ENCODE assay signal across 16 cellular contexts in the genomic region with DNA sequence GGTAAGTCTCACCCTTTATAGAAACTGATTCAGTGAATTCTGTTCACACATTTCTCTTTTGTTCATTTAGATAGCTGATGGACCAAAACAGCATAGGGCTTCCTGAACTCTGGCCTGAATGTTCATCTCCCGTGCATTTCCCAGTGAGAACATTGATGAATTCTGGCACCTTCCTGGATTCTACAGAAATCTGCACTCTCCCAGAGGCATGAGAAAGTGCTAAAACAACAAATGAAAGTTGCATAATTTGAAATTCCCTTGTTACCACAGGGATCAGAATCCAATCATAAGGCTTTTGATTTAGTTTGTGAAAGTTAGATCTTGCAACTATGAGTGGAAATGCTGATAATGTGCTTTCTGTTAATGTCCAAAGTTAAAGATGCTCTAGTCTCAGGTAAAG. TPM values are rescaled to one million over a fixed set of nuclear protein-coding genes. Genes with fewer than 3 reads are reported as not detected.
DNase-seq lines count a peak whose midpoint lies in the region; ATAC-seq and TF ChIP-seq lines count a peak whose summit lies in the region.
"Had no signal": no experiment of that assay in that cellular context is flagged by ENCODE, and none has a peak within 500 bp of the region (broad histone marks: within the 10 kb centered on the region; RNA-seq: fewer than 3 reads in every experiment).

No MANE protein-coding gene starts in this region.

- no peaks in the 10 kb centered on the region for H3K36me3 ChIP-seq in mucosa of descending colon (ENCODE audit: low read depth)

- intact Hi-C loops in mucosa of descending colon (cut with DNase I, micrococcal nuclease) = no loop called here

- no peak for TF ChIP-seq CTCF in AG04449 (IDR thresholded peaks at IDR 0.05; ENCODE audit: insufficient read depth, low read length, missing control alignments)
- TF ChIP-seq CTCF in epithelial cell of proximal tubule (conservative IDR thresholded peaks at IDR 0.05; ENCODE audit: low read depth, low read length) = no peak
- TF ChIP-seq CTCF in mucosa of descending colon (IDR thresholded peaks at IDR 0.05) = no peak

- POLR2A ChIA-PET in AG04449 (lab: Yijun Ruan, JAX) = no interaction called here

- CTCF ChIA-PET in AG04449 (lab: Yijun Ruan, JAX) = interaction anchor here (4.1 kb wide), 1 partner anchor 16 kb away, joined by 17 read pairs; no protein-coding TSS in a partner anchor

- no peaks in the 10 kb centered on the region for H3K4me1 ChIP-seq in mucosa of descending colon (ENCODE audit: low read depth)

- DNase-seq in AG04449 (ENCODE audit: low read depth, low spot score) (peak; percentile 9), LHCN-M2 (ENCODE audit: low read depth) (peak; percentile 11), epithelial cell of proximal tubule (ENCODE audit: low read depth) (peak; percentile 76), renal cortical epithelial cell (ENCODE audit: low read depth) (peak; percentile 89), mucosa of descending colon (no peak), NCI-H187 treated with DMSO at 0.1 percent for 48 hours (lab: John Stamatoyannopoulos, UW) (no peak)
- no peak for DNase-seq in stimulated activated CD4-positive, alpha-beta T cell treated with anti-CD3 and anti-CD28 coated beads, Interleukin-1b, Interleukin-23, amount 100 ng/mL, for 48 hours
- DNase-seq: 8988T; C1 segment of cervical spinal cord; Calu3; CD4-positive, alpha-beta T cell; DMS79; GOT3; H9 had no signal

- H3K4me3 ChIP-seq in AG04449 (ENCODE audit: low read depth, low read length) = no peak overlapping the region
- H3K4me3 ChIP-seq in epithelial cell of proximal tubule (ENCODE audit: low read depth, low read length) = no peak overlapping the region
- no peak overlapping the region for H3K4me3 ChIP-seq in mucosa of descending colon
- H3K4me3 ChIP-seq: GM12878 had no signal

- no peak for ATAC-seq in mucosa of descending colon
- ATAC-seq: GM12878 had no signal

- H3K9me3 ChIP-seq in mucosa of descending colon = no peaks in the 10 kb centered on the region

RNA-seq across cellular contexts. Expression of gene SCIN, which starts 29.7 kb away (rescaled TPM):
- total RNA-seq in LHCN-M2 (2014; rRNA removed) = 0.40 and 1.0 TPM in 2 replicates
- 1.3 TPM for polyA plus RNA-seq in LHCN-M2 (2012)
- 5.1 and 6.3 TPM in 2 replicates for total RNA-seq in epithelial cell of proximal tubule
- 24.5 and 113 TPM in 2 replicates for total RNA-seq in renal cortical epithelial cell
- total RNA-seq in mucosa of descending colon = 10 to 100 TPM; 25.1 to 86.6 (median 77.1) TPM
- total RNA-seq: G401 had no signal

Comparison
In these comparisons a context has a peak if more than half of its experiments do, and no peak if none do; other contexts are left out.
1. DNase-seq: peak in AG04449 (single experiment), LHCN-M2 (single experiment), epithelial cell of proximal tubule (single experiment) and renal cortical epithelial cell (single experiment); none in stimulated activated CD4-positive, alpha-beta T cell treated with anti-CD3 and anti-CD28 coated beads, Interleukin-1b, Interleukin-23, amount 100 ng/mL, for 48 hours (single experiment), mucosa of descending colon (0 of 3) and NCI-H187 treated with DMSO at 0.1 percent for 48 hours (single experiment).